In the genomic region with DNA sequence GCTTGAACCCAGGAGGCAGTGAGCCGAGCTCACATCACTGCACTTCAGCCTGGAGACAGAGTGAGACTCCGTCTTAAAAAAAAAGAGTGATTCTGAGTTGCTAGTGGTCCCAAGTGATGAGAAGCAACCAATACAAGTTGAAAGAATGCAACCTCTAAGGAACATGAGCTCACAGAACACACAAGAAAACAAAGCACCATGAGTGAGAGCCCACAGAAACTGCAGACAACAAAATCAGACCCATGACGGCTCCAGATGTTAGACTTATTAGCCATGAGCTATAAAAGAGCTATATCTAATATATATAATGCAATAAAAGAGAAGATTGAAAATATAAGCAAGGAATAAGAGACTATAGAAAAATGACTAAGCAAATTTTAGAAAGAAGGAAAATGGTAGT, we compare ENCODE assay signal across 26 cellular contexts. TPM values are rescaled to one million over a fixed set of nuclear protein-coding genes. Genes with fewer than 3 reads are reported as not detected.
"Had no signal": no experiment of that assay in that cellular context is flagged by ENCODE, and none has a peak within 500 bp of the region (broad histone marks: within the 10 kb centered on the region; RNA-seq: fewer than 3 reads in every experiment).

No MANE protein-coding gene starts in this region.

- H3K36me3 ChIP-seq: esophagus squamous epithelium, gastrocnemius medialis, heart right ventricle, left lung, lower lobe of right lung had no signal

- FAIRE-seq: colon, endometrium, islet of Langerhans, keratinocyte had no signal

- DNase-seq: dermis blood vessel endothelial cell; effector CD8-positive, alpha-beta T cell; effector memory CD8-positive, alpha-beta T cell; endodermal cell; erythroblast; esophagus squamous epithelium; foreskin melanocyte; gastrocnemius medialis; glutamatergic neuron; heart right ventricle; hippocampal formation; left cardiac atrium; left lung; left ventricle myocardium superior; lower lobe of right lung; mesendoderm; midbrain had no signal

- H3K27ac ChIP-seq: coronary artery, epithelial cell of prostate, esophagus squamous epithelium, gastrocnemius medialis, heart right ventricle, left lung, lower lobe of right lung had no signal

- ATAC-seq: effector memory CD8-positive, alpha-beta T cell; esophagus mucosa; gastrocnemius medialis; heart right ventricle; left cardiac atrium; left lung; left ventricle myocardium superior; lower lobe of right lung had no signal

- H3K4me3 ChIP-seq: coronary artery, esophagus squamous epithelium, gastrocnemius medialis, heart right ventricle, left lung, lower lobe of right lung had no signal

- H3K27me3 ChIP-seq: gastrocnemius medialis, left lung had no signal

- H3K4me1 ChIP-seq: heart right ventricle, left lung, lower lobe of right lung had no signal

RNA-seq across cellular contexts. Expression of gene MATN1, which starts 50.0 kb away (rescaled TPM):
- total RNA-seq: endodermal cell, esophagus mucosa, esophagus squamous epithelium, gastrocnemius medialis, glomerular endothelial cell, heart right ventricle, left cardiac atrium, left ventricle myocardium superior, lower leg skin, lower lobe of right lung had no signal
- polyA plus RNA-seq: heart right ventricle had no signal
